2 cellular contexts compared by ENCODE assay signal in the genomic region with DNA sequence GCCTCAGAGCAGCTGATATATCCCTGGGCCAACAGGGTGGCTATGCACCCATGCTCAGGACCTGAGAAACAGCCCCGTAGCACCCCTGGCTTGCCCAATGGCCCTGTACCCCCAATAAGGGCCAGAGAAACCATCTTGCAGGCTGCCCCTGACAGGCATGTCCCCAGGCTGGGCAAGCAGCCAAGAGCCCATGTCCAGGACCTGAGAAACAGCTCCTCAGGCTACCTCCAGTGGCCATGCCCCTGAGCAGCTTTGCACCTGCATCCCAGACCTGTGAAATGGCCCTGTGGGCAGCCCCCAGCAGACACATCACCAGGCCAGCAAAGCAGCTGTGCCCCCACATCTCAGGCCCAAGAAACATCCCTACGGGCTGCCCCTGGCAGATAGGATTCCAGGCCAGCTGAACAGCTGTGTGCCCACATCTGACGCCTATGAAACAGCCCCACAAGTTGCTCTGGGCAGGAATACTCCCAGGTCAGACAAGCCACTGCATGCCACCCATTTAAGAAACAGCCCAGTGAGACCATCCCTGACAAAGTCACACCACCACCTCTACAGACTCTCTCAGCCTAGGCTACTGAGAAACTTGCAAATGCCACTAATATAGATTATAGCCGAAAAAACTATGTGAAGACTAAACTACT.
TF ChIP-seq lines count a peak whose summit lies in the region.

No MANE protein-coding gene starts in this region.

TF ChIP-seq in IMR-90, 13 proteins besides CTCF, POLR2A, EP300 and RAD21 (continued from another document):
- TF ChIP-seq FOS (IDR thresholded peaks at IDR 0.05; ENCODE audit: low read depth, low read length) (no peak), CHD1 (IDR thresholded peaks at IDR 0.05; ENCODE audit: low read depth, low read length) (no peak), RCOR1 (IDR thresholded peaks at IDR 0.05; ENCODE audit: insufficient replicate concordance, low read length) (no peak), NFE2L2 (IDR thresholded peaks at IDR 0.05; ENCODE audit: low read depth, low read length) (no peak)
- TF ChIP-seq, protein P1, sequence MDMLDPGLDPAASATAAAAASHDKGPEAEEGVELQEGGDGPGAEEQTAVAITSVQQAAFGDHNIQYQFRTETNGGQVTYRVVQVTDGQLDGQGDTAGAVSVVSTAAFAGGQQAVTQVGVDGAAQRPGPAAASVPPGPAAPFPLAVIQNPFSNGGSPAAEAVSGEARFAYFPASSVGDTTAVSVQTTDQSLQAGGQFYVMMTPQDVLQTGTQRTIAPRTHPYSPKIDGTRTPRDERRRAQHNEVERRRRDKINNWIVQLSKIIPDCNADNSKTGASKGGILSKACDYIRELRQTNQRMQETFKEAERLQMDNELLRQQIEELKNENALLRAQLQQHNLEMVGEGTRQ (IDR thresholded peaks at IDR 0.05; ENCODE audit: low read depth, low read length), result no peak
TF ChIP-seq in IMR-90: peak in this region for 0.

TF ChIP-seq in K562, 482 proteins besides CTCF, POLR2A, EP300 and RAD21 (continued from another document):
- TF ChIP-seq NFE2 (IDR thresholded peaks at IDR 0.05; ENCODE audit: low read depth), result no peak
- TF ChIP-seq ZNF77 (CRISPR knock-in tag; IDR thresholded peaks at IDR 0.05), result no peak
- no peak for TF ChIP-seq SMAD3 (CRISPR knock-in tag; conservative IDR thresholded peaks at IDR 0.05)
- TF ChIP-seq TRIM24 (IDR thresholded peaks at IDR 0.05), result no peak
- no peak for TF ChIP-seq ZNF174 (CRISPR knock-in tag; IDR thresholded peaks at IDR 0.05)
- TF ChIP-seq, protein P2, sequence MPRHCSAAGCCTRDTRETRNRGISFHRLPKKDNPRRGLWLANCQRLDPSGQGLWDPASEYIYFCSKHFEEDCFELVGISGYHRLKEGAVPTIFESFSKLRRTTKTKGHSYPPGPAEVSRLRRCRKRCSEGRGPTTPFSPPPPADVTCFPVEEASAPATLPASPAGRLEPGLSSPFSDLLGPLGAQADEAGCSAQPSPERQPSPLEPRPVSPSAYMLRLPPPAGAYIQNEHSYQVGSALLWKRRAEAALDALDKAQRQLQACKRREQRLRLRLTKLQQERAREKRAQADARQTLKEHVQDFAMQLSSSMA (CRISPR knock-in tag; IDR thresholded peaks at IDR 0.05), result no peak
- TF ChIP-seq DPF2 (IDR thresholded peaks at IDR 0.05), result no peak
- no peak for TF ChIP-seq KHSRP (IDR thresholded peaks at IDR 0.05)
- TF ChIP-seq, protein P3, sequence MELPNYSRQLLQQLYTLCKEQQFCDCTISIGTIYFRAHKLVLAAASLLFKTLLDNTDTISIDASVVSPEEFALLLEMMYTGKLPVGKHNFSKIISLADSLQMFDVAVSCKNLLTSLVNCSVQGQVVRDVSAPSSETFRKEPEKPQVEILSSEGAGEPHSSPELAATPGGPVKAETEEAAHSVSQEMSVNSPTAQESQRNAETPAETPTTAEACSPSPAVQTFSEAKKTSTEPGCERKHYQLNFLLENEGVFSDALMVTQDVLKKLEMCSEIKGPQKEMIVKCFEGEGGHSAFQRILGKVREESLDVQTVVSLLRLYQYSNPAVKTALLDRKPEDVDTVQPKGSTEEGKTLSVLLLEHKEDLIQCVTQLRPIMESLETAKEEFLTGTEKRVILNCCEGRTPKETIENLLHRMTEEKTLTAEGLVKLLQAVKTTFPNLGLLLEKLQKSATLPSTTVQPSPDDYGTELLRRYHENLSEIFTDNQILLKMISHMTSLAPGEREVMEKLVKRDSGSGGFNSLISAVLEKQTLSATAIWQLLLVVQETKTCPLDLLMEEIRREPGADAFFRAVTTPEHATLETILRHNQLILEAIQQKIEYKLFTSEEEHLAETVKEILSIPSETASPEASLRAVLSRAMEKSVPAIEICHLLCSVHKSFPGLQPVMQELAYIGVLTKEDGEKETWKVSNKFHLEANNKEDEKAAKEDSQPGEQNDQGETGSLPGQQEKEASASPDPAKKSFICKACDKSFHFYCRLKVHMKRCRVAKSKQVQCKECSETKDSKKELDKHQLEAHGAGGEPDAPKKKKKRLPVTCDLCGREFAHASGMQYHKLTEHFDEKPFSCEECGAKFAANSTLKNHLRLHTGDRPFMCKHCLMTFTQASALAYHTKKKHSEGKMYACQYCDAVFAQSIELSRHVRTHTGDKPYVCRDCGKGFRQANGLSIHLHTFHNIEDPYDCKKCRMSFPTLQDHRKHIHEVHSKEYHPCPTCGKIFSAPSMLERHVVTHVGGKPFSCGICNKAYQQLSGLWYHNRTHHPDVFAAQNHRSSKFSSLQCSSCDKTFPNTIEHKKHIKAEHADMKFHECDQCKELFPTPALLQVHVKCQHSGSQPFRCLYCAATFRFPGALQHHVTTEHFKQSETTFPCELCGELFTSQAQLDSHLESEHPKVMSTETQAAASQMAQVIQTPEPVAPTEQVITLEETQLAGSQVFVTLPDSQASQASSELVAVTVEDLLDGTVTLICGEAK (IDR thresholded peaks at IDR 0.05), result no peak
- TF ChIP-seq, protein P3 (CRISPR knock-in tag; IDR thresholded peaks at IDR 0.05), result no peak
- no peak for TF ChIP-seq HCFC1 (IDR thresholded peaks at IDR 0.05; ENCODE audit: low read depth, low read length)
- TF ChIP-seq MTA1 (IDR thresholded peaks at IDR 0.05; ENCODE audit: borderline replicate concordance), result no peak
- TF ChIP-seq NFRKB (IDR thresholded peaks at IDR 0.05; ENCODE audit: low read depth), result no peak
- no peak for TF ChIP-seq ZNF24 (IDR thresholded peaks at IDR 0.05)
- TF ChIP-seq, protein P4, sequence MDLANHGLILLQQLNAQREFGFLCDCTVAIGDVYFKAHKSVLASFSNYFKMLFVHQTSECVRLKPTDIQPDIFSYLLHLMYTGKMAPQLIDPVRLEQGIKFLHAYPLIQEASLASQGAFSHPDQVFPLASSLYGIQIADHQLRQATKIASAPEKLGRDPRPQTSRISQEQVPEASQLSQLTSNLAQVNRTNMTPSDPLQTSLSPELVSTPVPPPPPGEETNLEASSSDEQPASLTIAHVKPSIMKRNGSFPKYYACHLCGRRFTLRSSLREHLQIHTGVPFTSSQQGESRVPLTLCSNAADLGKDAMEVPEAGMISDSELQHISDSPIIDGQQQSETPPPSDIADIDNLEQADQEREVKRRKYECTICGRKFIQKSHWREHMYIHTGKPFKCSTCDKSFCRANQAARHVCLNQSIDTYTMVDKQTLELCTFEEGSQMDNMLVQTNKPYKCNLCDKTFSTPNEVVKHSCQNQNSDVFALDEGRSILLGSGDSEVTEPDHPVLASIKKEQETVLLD (IDR thresholded peaks at IDR 0.05), result no peak
- TF ChIP-seq KDM1A (IDR thresholded peaks at IDR 0.05), result no peak
- TF ChIP-seq, protein P5, sequence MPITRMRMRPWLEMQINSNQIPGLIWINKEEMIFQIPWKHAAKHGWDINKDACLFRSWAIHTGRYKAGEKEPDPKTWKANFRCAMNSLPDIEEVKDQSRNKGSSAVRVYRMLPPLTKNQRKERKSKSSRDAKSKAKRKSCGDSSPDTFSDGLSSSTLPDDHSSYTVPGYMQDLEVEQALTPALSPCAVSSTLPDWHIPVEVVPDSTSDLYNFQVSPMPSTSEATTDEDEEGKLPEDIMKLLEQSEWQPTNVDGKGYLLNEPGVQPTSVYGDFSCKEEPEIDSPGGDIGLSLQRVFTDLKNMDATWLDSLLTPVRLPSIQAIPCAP (CRISPR knock-in tag; IDR thresholded peaks at IDR 0.05; ENCODE audit: borderline replicate concordance), result no peak
